ENCODE assay signal across 8 cellular contexts in genomic region chr17:1683489-1683888, GRCh38. TPM values are rescaled to one million over a fixed set of nuclear protein-coding genes. Genes with fewer than 3 reads are reported as not detected.
DNase-seq lines count a peak whose midpoint lies in the region; ATAC-seq lines count a peak whose summit lies in the region.

No MANE protein-coding gene starts in this region.

- H3K36me3 ChIP-seq in iPS-20b (ENCODE audit: insufficient read depth, low read depth, low read length), result peaks cover 52% of the 10 kb centered on the region

- peak overlapping the region; percentile 93 for H3K27ac Mint-ChIP-seq in activated CD4-positive, alpha-beta T cell treated with anti-CD3 and anti-CD28 coated beads for 36 hours
- H3K27ac Mint-ChIP-seq in activated CD4-positive, alpha-beta memory T cell treated with anti-CD3 and anti-CD28 coated beads for 36 hours, result peak overlapping the region; percentile 95

- H3K27me3 Mint-ChIP-seq in activated CD4-positive, alpha-beta T cell treated with anti-CD3 and anti-CD28 coated beads for 36 hours, result no peaks in the 10 kb centered on the region
- no peaks in the 10 kb centered on the region for H3K27me3 Mint-ChIP-seq in activated CD4-positive, alpha-beta memory T cell treated with anti-CD3 and anti-CD28 coated beads for 36 hours

- H3K4me3 ChIP-seq in iPS-20b (ENCODE audit: low read length), result peak overlapping the region; percentile 84

- intact Hi-C loops in activated CD4-positive, alpha-beta T cell treated with anti-CD3 and anti-CD28 coated beads for 36 hours (cut with DNase I, micrococcal nuclease), result no loop called here
- intact Hi-C loops in activated CD4-positive, alpha-beta memory T cell treated with anti-CD3 and anti-CD28 coated beads for 36 hours (cut with micrococcal nuclease), result no loop called here

- peaks cover 58% of the 10 kb centered on the region for H3K36me3 Mint-ChIP-seq in activated CD4-positive, alpha-beta T cell treated with anti-CD3 and anti-CD28 coated beads for 36 hours (ENCODE audit: low read depth)
- peaks cover 51% of the 10 kb centered on the region for H3K36me3 Mint-ChIP-seq in activated CD4-positive, alpha-beta memory T cell treated with anti-CD3 and anti-CD28 coated beads for 36 hours

- peak overlapping the region; percentile 89; the same call in 1 of the 2 replicates for H3K9ac ChIP-seq in iPS-20b (ENCODE audit: low read depth, low read length)

- no peak for ATAC-seq in activated CD4-positive, alpha-beta T cell treated with anti-CD3 and anti-CD28 coated beads for 36 hours

- DNase-seq in activated CD4-positive, alpha-beta T cell treated with anti-CD3 and anti-CD28 coated beads for 36 hours, result no peak
- no peak for DNase-seq in activated CD4-positive, alpha-beta T cell treated with anti-CD3 and anti-CD28 coated beads, Interleukin-2, amount 50 U/mL, for 4 hours
- DNase-seq in activated CD4-positive, alpha-beta memory T cell treated with anti-CD3 and anti-CD28 coated beads for 36 hours, result no peak
- peak in 4 of 49 donors; percentile 1 to 5 (median 3) for DNase-seq in substantia nigra (lab: John Stamatoyannopoulos, UW)
- DNase-seq in HuH-7 (ENCODE audit: low spot score), result no peak
- DNase-seq in DMS79 (lab: John Stamatoyannopoulos, UW), result no peak
- no peak for DNase-seq in NCI-H2081 treated with DMSO at 0.1 percent for 48 hours (lab: John Stamatoyannopoulos, UW)

- no peaks in the 10 kb centered on the region for H3K9me3 Mint-ChIP-seq in activated CD4-positive, alpha-beta T cell treated with anti-CD3 and anti-CD28 coated beads for 36 hours (ENCODE audit: low read depth)
- no peaks in the 10 kb centered on the region for H3K9me3 Mint-ChIP-seq in activated CD4-positive, alpha-beta memory T cell treated with anti-CD3 and anti-CD28 coated beads for 36 hours

- H3K27ac ChIP-seq in iPS-20b (ENCODE audit: low read length) (no peak overlapping the region), substantia nigra (ENCODE audit: low read depth, low read length, poor library complexity, severe bottlenecking) (peak overlapping the region; percentile 84)

- H3K4me1 ChIP-seq in iPS-20b (ENCODE audit: insufficient read depth, low read length), result 0 out of 2 replicates have a peak, but pooled peaks cover 3% of the 10 kb centered on the region

- CTCF ChIA-PET in activated CD4-positive, alpha-beta T cell treated with anti-CD3 and anti-CD28 coated beads for 36 hours (lab: Charles Lee), result interaction anchor here (0.6 to 1.8 kb wide), 6 partner anchors 14 to 371 kb away, joined by 3 to 9 read pairs (median 5); no protein-coding TSS in a partner anchor
- CTCF ChIA-PET in activated CD4-positive, alpha-beta memory T cell treated with anti-CD3 and anti-CD28 coated beads for 36 hours (lab: Charles Lee), result interaction anchor here (1.0 to 1.7 kb wide), 7 partner anchors 10 to 38 kb away, joined by 3 to 13 read pairs (median 4); no protein-coding TSS in a partner anchor

- POLR2A ChIA-PET in activated CD4-positive, alpha-beta T cell treated with anti-CD3 and anti-CD28 coated beads for 36 hours (lab: Charles Lee), result no interaction called here
- POLR2A ChIA-PET in activated CD4-positive, alpha-beta memory T cell treated with anti-CD3 and anti-CD28 coated beads for 36 hours (lab: Charles Lee), result interaction anchor here (0.6 to 1.8 kb wide), 8 partner anchors 15 to 257 kb away, joined by 3 to 8 read pairs (median 4); partner anchors contain the start of genes RILP and SCARF1

- peak overlapping the region; percentile 98 for H3K4me3 Mint-ChIP-seq in activated CD4-positive, alpha-beta T cell treated with anti-CD3 and anti-CD28 coated beads for 36 hours
- H3K4me3 Mint-ChIP-seq in activated CD4-positive, alpha-beta memory T cell treated with anti-CD3 and anti-CD28 coated beads for 36 hours, result peak overlapping the region; percentile 99

- H3K27me3 ChIP-seq in iPS-20b (ENCODE audit: insufficient read depth, low read length), result no peaks in the 10 kb centered on the region

- no peaks in the 10 kb centered on the region for H3K9me3 ChIP-seq in iPS-20b (ENCODE audit: insufficient read depth, low read depth, low read length)

- H3K4me1 Mint-ChIP-seq in activated CD4-positive, alpha-beta T cell treated with anti-CD3 and anti-CD28 coated beads for 36 hours, result peaks cover 34% of the 10 kb centered on the region
- peaks cover 30% of the 10 kb centered on the region for H3K4me1 Mint-ChIP-seq in activated CD4-positive, alpha-beta memory T cell treated with anti-CD3 and anti-CD28 coated beads for 36 hours (ENCODE audit: low read depth)

RNA-seq across cellular contexts. Expression of gene PRPF8, which starts 1.2 kb away (rescaled TPM):
- 100 to 1,000 TPM; 391 to 425 TPM for total RNA-seq in activated CD4-positive, alpha-beta T cell treated with anti-CD3 and anti-CD28 coated beads for 36 hours
- total RNA-seq in activated CD4-positive, alpha-beta memory T cell treated with anti-CD3 and anti-CD28 coated beads for 36 hours, result 100 to 1,000 TPM; 370 to 378 TPM

RNA-seq across cellular contexts. Expression of gene TLCD2, which starts 26.7 kb away (rescaled TPM):
- total RNA-seq in activated CD4-positive, alpha-beta T cell treated with anti-CD3 and anti-CD28 coated beads for 36 hours, result under 1 TPM; 0.30 to 0.39 TPM
- total RNA-seq in activated CD4-positive, alpha-beta memory T cell treated with anti-CD3 and anti-CD28 coated beads for 36 hours, result under 1 TPM; 0.85 to 0.86 TPM

RNA-seq across cellular contexts. Expression of gene RILP, which starts 33.8 kb away (rescaled TPM):
- total RNA-seq in activated CD4-positive, alpha-beta T cell treated with anti-CD3 and anti-CD28 coated beads for 36 hours, result 1 to 10 TPM; 2.1 to 2.6 TPM
- total RNA-seq in activated CD4-positive, alpha-beta memory T cell treated with anti-CD3 and anti-CD28 coated beads for 36 hours, result 1 to 10 TPM; 5.8 to 6.2 TPM

RNA-seq across cellular contexts. Expression of gene SCARF1, which starts 38.0 kb away (rescaled TPM):
- 1 to 10 TPM in 1 of 2 experiments, under 1 TPM in 1; 0.98 to 1.2 TPM for total RNA-seq in activated CD4-positive, alpha-beta T cell treated with anti-CD3 and anti-CD28 coated beads for 36 hours
- total RNA-seq in activated CD4-positive, alpha-beta memory T cell treated with anti-CD3 and anti-CD28 coated beads for 36 hours, result 1 to 10 TPM; 2.7 to 3.2 TPM

RNA-seq across cellular contexts. Expression of gene WDR81, which starts 41.0 kb away (rescaled TPM):
- total RNA-seq in activated CD4-positive, alpha-beta T cell treated with anti-CD3 and anti-CD28 coated beads for 36 hours, result 1 to 10 TPM; 6.9 to 8.6 TPM
- total RNA-seq in activated CD4-positive, alpha-beta memory T cell treated with anti-CD3 and anti-CD28 coated beads for 36 hours, result 1 to 10 TPM; 6.3 to 7.3 TPM
